19 cellular contexts compared by ENCODE assay signal in the genomic region with DNA sequence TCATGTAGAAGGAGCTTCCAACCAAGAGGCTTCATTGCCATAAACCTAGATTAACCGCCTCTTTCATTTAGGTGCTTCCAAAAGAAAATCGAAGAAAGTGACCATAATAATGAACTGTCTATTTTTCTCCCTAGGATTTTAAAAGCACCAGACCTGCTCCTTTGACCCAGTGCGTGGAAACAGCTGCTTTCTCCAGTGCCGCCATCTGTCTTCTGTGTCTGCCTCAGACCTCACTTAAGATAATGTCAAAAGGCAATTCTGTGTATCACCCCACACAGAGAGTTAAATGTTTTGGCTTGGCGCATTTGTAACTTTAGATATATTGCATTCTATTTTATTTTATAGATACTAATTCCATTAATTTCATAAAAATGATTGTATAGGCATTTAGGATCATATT. TPM values are rescaled to one million over a fixed set of nuclear protein-coding genes. Genes with fewer than 3 reads are reported as not detected.
"Had no signal": no experiment of that assay in that cellular context is flagged by ENCODE, and none has a peak within 500 bp of the region (broad histone marks: within the 10 kb centered on the region; RNA-seq: fewer than 3 reads in every experiment).

No MANE protein-coding gene starts in this region.

- H3K4me1 ChIP-seq: Peyer's patch, SJCRH30 had no signal

- H3K4me3 ChIP-seq: PC-9, Peyer's patch, SJCRH30, SK-N-MC had no signal

- H3K9me3 ChIP-seq: Peyer's patch, SJCRH30 had no signal

- H3K27ac ChIP-seq: PC-9, Peyer's patch, SJCRH30, SK-N-MC had no signal

- DNase-seq: IMR-90, Kasumi-1, KG1, MM.1S, NCI-H1092 treated with DMSO at 0.1 percent for 48 hours, NCI-H1436, NCI-H187, NCI-H2029, NCI-H2081 treated with DMSO at 0.1 percent for 48 hours, NCI-H2171, NCI-H526, NCI-H748 treated with DMSO at 0.1 percent for 48 hours, OCI-M1, PC-9, Peyer's patch, SHP77 treated with DMSO at 0.1 percent for 48 hours, SJCRH30 had no signal

- H3K36me3 ChIP-seq: Peyer's patch, SJCRH30 had no signal

- H3K27me3 ChIP-seq: Peyer's patch, SJCRH30 had no signal

RNA-seq across cellular contexts. Expression of a gene that starts 43.6 kb away (rescaled TPM):
- total RNA-seq: M059J, SJCRH30 had no signal
